ENCODE assay signal across 1 cellular context in genomic region chr4:8847764-8848163, GRCh38.
TF ChIP-seq lines count a peak whose summit lies in the region.

No MANE protein-coding gene starts in this region.

TF ChIP-seq in A549, 52 proteins besides CTCF, POLR2A, EP300 and RAD21 (continued from another document):
- TF ChIP-seq ZFP36 (IDR thresholded peaks at IDR 0.05; ENCODE audit: borderline replicate concordance, partially characterized antibody): no peak
- no peak for TF ChIP-seq FOSB (CRISPR knock-in tag; IDR thresholded peaks at IDR 0.05)
- TF ChIP-seq ZNF302 (CRISPR knock-in tag; IDR thresholded peaks at IDR 0.05): no peak
- TF ChIP-seq BHLHE40 (IDR thresholded peaks at IDR 0.05; ENCODE audit: low read depth, low read length): no peak
- no peak for TF ChIP-seq RNF2 (IDR thresholded peaks at IDR 0.05; ENCODE audit: borderline replicate concordance, low read depth)
- TF ChIP-seq CBX2 (IDR thresholded peaks at IDR 0.05; ENCODE audit: borderline replicate concordance, low read depth): no peak
TF ChIP-seq in A549: peak in this region for 0.
